Comparison of ENCODE assay signal across 1 cellular context in genomic region chr5:34928267-34928666, GRCh38.
TF ChIP-seq lines count a peak whose summit lies in the region.

No MANE protein-coding gene starts in this region.

TF ChIP-seq in K562, 482 proteins besides CTCF, POLR2A, EP300 and RAD21:
- 0 out of 2 replicates have a peak, but pooled peaks have one; percentile 11 for TF ChIP-seq SUPT5H (IDR thresholded peaks at IDR 0.05)
- TF ChIP-seq POLR2AphosphoS5 (IDR thresholded peaks at IDR 0.05; ENCODE audit: control insufficient read depth, insufficient read depth, low read depth, low read length) = no peak
- TF ChIP-seq WHSC1 (IDR thresholded peaks at IDR 0.05; ENCODE audit: low read length) = no peak
- peak; percentile 62 for TF ChIP-seq ZNF384 (IDR thresholded peaks at IDR 0.05; ENCODE audit: low read depth, low read length)
- TF ChIP-seq, protein P1, sequence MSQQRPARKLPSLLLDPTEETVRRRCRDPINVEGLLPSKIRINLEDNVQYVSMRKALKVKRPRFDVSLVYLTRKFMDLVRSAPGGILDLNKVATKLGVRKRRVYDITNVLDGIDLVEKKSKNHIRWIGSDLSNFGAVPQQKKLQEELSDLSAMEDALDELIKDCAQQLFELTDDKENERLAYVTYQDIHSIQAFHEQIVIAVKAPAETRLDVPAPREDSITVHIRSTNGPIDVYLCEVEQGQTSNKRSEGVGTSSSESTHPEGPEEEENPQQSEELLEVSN (IDR thresholded peaks at IDR 0.05; ENCODE audit: borderline replicate concordance in 1 of 2, extremely low read depth in 1 of 2, insufficient read depth in 1 of 2, insufficient read length in 1 of 2, low read depth in 1 of 2, low read length in 1 of 2, poor library complexity in 1 of 2, severe bottlenecking in 1 of 2) = no peak
- TF ChIP-seq ZNF184 (CRISPR knock-in tag; IDR thresholded peaks at IDR 0.05) = no peak
- no peak for TF ChIP-seq VEZF1 (CRISPR knock-in tag; IDR thresholded peaks at IDR 0.05)
- TF ChIP-seq POLR2H (tag; IDR thresholded peaks at IDR 0.05; ENCODE audit: low read depth) = peak; percentile 10; the same call in 1 of the 2 replicates
- TF ChIP-seq TRIM25 (IDR thresholded peaks at IDR 0.05; ENCODE audit: borderline replicate concordance) = no peak
- no peak for TF ChIP-seq CCNT2 (IDR thresholded peaks at IDR 0.05; ENCODE audit: borderline replicate concordance, extremely low read depth, insufficient read length, low read depth, low read length)
- no peak for TF ChIP-seq ZNF274 (IDR thresholded peaks at IDR 0.05; ENCODE audit: borderline replicate concordance, low read depth, low read length)
- TF ChIP-seq TARDBP (IDR thresholded peaks at IDR 0.05) = no peak
- peak; percentile 93 for TF ChIP-seq SPI1 (IDR thresholded peaks at IDR 0.05; ENCODE audit: borderline replicate concordance, low read depth, low read length)
- TF ChIP-seq CHAMP1 (IDR thresholded peaks at IDR 0.05) = no peak
- peak; percentile 65 for TF ChIP-seq HMBOX1 (IDR thresholded peaks at IDR 0.05)
- no peak for TF ChIP-seq HNRNPH1 (optimal IDR thresholded peaks at IDR 0.05; ENCODE audit: low read depth, low read length)
- TF ChIP-seq PHB (CRISPR knock-in tag; IDR thresholded peaks at IDR 0.05) = no peak
- TF ChIP-seq KDM5B (IDR thresholded peaks at IDR 0.05; ENCODE audit: insufficient replicate concordance, low read depth, low read length) = peak; percentile 19
- no peak for TF ChIP-seq OTX1 (CRISPR knock-in tag; IDR thresholded peaks at IDR 0.05)
- TF ChIP-seq PURB (CRISPR knock-in tag; IDR thresholded peaks at IDR 0.05; ENCODE audit: low read depth) = no peak
